ENCODE assay signal across 1 cellular context in the genomic region with DNA sequence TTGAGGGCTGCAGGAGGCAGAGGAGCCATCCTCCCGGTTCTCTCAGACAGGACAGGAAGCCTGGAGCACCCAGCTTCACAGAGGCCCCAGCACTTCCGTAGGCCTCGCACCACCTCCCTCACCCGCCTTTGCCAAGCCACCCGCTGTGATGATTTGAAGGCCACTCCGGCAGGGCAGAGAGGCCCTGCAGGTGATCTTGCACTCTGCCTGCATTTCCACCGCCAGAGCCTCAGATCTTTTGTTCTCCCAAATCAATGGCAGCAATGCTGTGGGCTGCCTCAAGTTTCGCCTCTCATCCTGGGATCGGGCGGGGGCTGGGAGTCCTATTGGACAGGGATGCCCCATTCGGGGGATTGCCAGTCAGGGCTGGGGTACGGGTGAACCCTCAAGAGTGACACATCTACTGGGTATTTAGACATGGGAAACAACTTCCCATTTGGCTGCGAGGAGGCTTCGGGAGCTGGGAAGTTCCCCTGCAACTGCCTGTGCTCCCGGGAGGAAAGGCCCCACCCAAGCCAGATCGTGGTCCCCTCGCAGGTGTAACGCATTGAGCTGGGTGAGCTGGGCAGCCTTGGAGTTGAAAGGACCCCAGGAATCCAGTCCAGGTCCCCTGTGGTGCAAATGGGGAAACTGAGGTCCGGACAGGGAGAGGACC.
A peak's percentile ranks its signal among the peaks of the same experiment; 100 is the strongest.
TF ChIP-seq lines count a peak whose summit lies in the region.

No MANE protein-coding gene starts in this region.

TF ChIP-seq in HepG2, 621 proteins besides CTCF, POLR2A, EP300 and RAD21:
- TF ChIP-seq PAF1 (CRISPR knock-in tag; IDR thresholded peaks at IDR 0.05) (no peak), ZNF101 (CRISPR knock-in tag; IDR thresholded peaks at IDR 0.05; ENCODE audit: borderline replicate concordance, low read depth) (no peak), KDM4B (CRISPR knock-in tag; IDR thresholded peaks at IDR 0.05) (no peak), HNRNPL (IDR thresholded peaks at IDR 0.05; ENCODE audit: low read depth, low read length) (0 out of 2 replicates have a peak, but pooled peaks have one; percentile 26), GABPB1 (CRISPR knock-in tag; IDR thresholded peaks at IDR 0.05) (peak; percentile 34), ZFP62 (CRISPR knock-in tag; IDR thresholded peaks at IDR 0.05) (no peak), SPEN (CRISPR knock-in tag; IDR thresholded peaks at IDR 0.05; ENCODE audit: low read depth) (no peak), ZFX (CRISPR knock-in tag; IDR thresholded peaks at IDR 0.05; ENCODE audit: low read depth) (peak; percentile 26; the same call in 1 of the 2 replicates), DNMT3B (CRISPR knock-in tag; conservative IDR thresholded peaks at IDR 0.05) (no peak), SNAI1 (CRISPR knock-in tag; IDR thresholded peaks at IDR 0.05; ENCODE audit: borderline replicate concordance) (no peak), ARNTL (CRISPR knock-in tag; IDR thresholded peaks at IDR 0.05) (no peak), MAFG (CRISPR knock-in tag; IDR thresholded peaks at IDR 0.05) (no peak), ZNF616 (CRISPR knock-in tag; IDR thresholded peaks at IDR 0.05; ENCODE audit: low read depth) (no peak), IKZF5 (CRISPR knock-in tag; IDR thresholded peaks at IDR 0.05) (no peak), ZNF687 (CRISPR knock-in tag; IDR thresholded peaks at IDR 0.05) (peak; percentile 47), GABPA (IDR thresholded peaks at IDR 0.05; ENCODE audit: low read depth, low read length) (peak; percentile 23; the same call in 1 of the 2 replicates), GABPA (CRISPR knock-in tag; IDR thresholded peaks at IDR 0.05; ENCODE audit: low read depth) (peak; percentile 69), GPN1 (CRISPR knock-in tag; IDR thresholded peaks at IDR 0.05; ENCODE audit: borderline replicate concordance) (no peak), BORCS8-MEF2B (CRISPR knock-in tag; IDR thresholded peaks at IDR 0.05) (no peak), ZNF343 (CRISPR knock-in tag; IDR thresholded peaks at IDR 0.05) (0 out of 2 replicates have a peak, but pooled peaks have one; percentile 49)
